Comparison of ENCODE assay signal across 16 cellular contexts in genomic region chr2:213237787-213238186, GRCh38. TPM values are rescaled to one million over a fixed set of nuclear protein-coding genes. Genes with fewer than 3 reads are reported as not detected.
DNase-seq lines count a peak whose midpoint lies in the region; ATAC-seq, FAIRE-seq and TF ChIP-seq lines count a peak whose summit lies in the region.
"Had no signal": no experiment of that assay in that cellular context is flagged by ENCODE, and none has a peak within 500 bp of the region (broad histone marks: within the 10 kb centered on the region; RNA-seq: fewer than 3 reads in every experiment).

No MANE protein-coding gene starts in this region.

- no peak for TF ChIP-seq CTCF in CD8-positive, alpha-beta T cell (IDR thresholded peaks at IDR 0.05)
- no peak for TF ChIP-seq CTCF in HCT116 (IDR thresholded peaks at IDR 0.05 in 2 of 3, conservative IDR thresholded peaks at IDR 0.05 in 1 of 3; ENCODE audit: borderline replicate concordance in 1 of 3, insufficient read depth in 1 of 3, low read depth in 2 of 3, low read length in 2 of 3)

- H3K36me3 ChIP-seq in CD8-positive, alpha-beta T cell (ENCODE audit: insufficient read depth, low read length), result no peaks in the 10 kb centered on the region
- H3K36me3 ChIP-seq in HCT116 (ENCODE audit: control insufficient read depth in 1 of 2, insufficient read depth in 2 of 2, low read length in 2 of 2), result no peaks in the 10 kb centered on the region

- no peaks in the 10 kb centered on the region for H3K9me3 ChIP-seq in CD8-positive, alpha-beta T cell (ENCODE audit: low read length)
- H3K9me3 ChIP-seq in HCT116 (ENCODE audit: control insufficient read depth in 1 of 2, insufficient read depth in 1 of 2, low read depth in 1 of 2, low read length in 2 of 2), result no peaks in the 10 kb centered on the region

- TF ChIP-seq POLR2A in HCT116 (IDR thresholded peaks at IDR 0.05; ENCODE audit: borderline replicate concordance, extremely low read depth, insufficient read depth, insufficient read length), result no peak

- H3K27ac ChIP-seq in CD8-positive, alpha-beta T cell (ENCODE audit: low read depth, low read length), result no peak overlapping the region
- H3K27ac ChIP-seq in HCT116 (ENCODE audit: low read depth, low read length) (no peak overlapping the region), caudate nucleus (ENCODE audit: low read depth, low read length) (no peak overlapping the region)
- H3K27ac ChIP-seq: VCaP had no signal

- no peaks in the 10 kb centered on the region for H3K27me3 ChIP-seq in CD8-positive, alpha-beta T cell (ENCODE audit: insufficient read depth, low read length)
- no peaks in the 10 kb centered on the region for H3K27me3 ChIP-seq in HCT116 (ENCODE audit: insufficient read depth, low read length)

- H4K20me1 ChIP-seq in HCT116 (ENCODE audit: insufficient read depth), result no peaks in the 10 kb centered on the region

- BruUV-seq in HCT116 (replicated peaks; lab: Mats Ljungman, UMichigan), result no TSS peak

- no peak for DNase-seq in CD8-positive, alpha-beta T cell
- DNase-seq in HCT116 (ENCODE audit: low read depth, low spot score) (no peak), myocyte (ENCODE audit: low read depth) (peak; percentile 14), RCC 7860 (ENCODE audit: low spot score) (no peak), caudate nucleus (lab: John Stamatoyannopoulos, UW) (no peak), ureter (ENCODE audit: low spot score) (no peak)
- DNase-seq in activated naive CD8-positive, alpha-beta T cell treated with anti-CD3 and anti-CD28 coated beads for 36 hours, result no peak
- DNase-seq in effector CD8-positive, alpha-beta T cell (lab: John Stamatoyannopoulos, UW), result no peak
- DNase-seq: DMS79 treated with DMSO at 0.1 percent for 48 hours, Kasumi-1, NCI-H187, SIG-M5 had no signal

- H3K9me2 ChIP-seq in HCT116 (ENCODE audit: insufficient read depth), result no peaks in the 10 kb centered on the region

- intact Hi-C loops in CD8-positive, alpha-beta T cell (cut with DNase I, micrococcal nuclease), result loop anchor here (2.0 to 5.0 kb wide), 2 partner anchors 85 to 87 kb away; partner anchors contain the start of gene IKZF2 (in 2 of the 2)
- intact Hi-C loops in HCT116 (cut with micrococcal nuclease), result no loop called here

- POLR2A ChIA-PET in CD8-positive, alpha-beta T cell (lab: Charles Lee), result no interaction called here
- POLR2A ChIA-PET in HCT116 (lab: Charles Lee), result no interaction called here

- H3K4me2 ChIP-seq in HCT116 (ENCODE audit: low read length), result no peak overlapping the region

- no peak overlapping the region for H3K4me3 ChIP-seq in CD8-positive, alpha-beta T cell (ENCODE audit: low read depth, low read length)
- H3K4me3 ChIP-seq in HCT116 (replicated peaks in 1 of 2; ENCODE audit: low read depth in 1 of 2, low read length in 2 of 2), result no peak overlapping the region

- CTCF ChIA-PET in CD8-positive, alpha-beta T cell (lab: Charles Lee), result no interaction called here
- CTCF ChIA-PET in HCT116 (lab: Charles Lee), result no interaction called here

- no peaks in the 10 kb centered on the region for H3K79me2 ChIP-seq in HCT116 (ENCODE audit: insufficient read depth, low read length)

- H3K4me1 ChIP-seq in CD8-positive, alpha-beta T cell (ENCODE audit: insufficient read depth, low read length), result peaks cover 5% of the 10 kb centered on the region
- H3K4me1 ChIP-seq in HCT116 (ENCODE audit: control insufficient read depth in 1 of 2, insufficient read depth in 2 of 2, low read length in 2 of 2), result peaks cover 10 to 16% of the 10 kb centered on the region in 2 experiments; a peak in 3 of 4 replicates

- H3K27ac Mint-ChIP-seq in CD8-positive, alpha-beta T cell, result peak overlapping the region; percentile 72
- peak overlapping the region; percentile 77 for H3K27ac Mint-ChIP-seq in activated naive CD8-positive, alpha-beta T cell treated with anti-CD3 and anti-CD28 coated beads for 36 hours
- H3K27ac Mint-ChIP-seq: progenitor cell of endocrine pancreas had no signal

- H3K36me3 Mint-ChIP-seq in CD8-positive, alpha-beta T cell, result no peaks in the 10 kb centered on the region
- H3K36me3 Mint-ChIP-seq in activated naive CD8-positive, alpha-beta T cell treated with anti-CD3 and anti-CD28 coated beads for 36 hours, result no peaks in the 10 kb centered on the region

- TF ChIP-seq RAD21 in HCT116 (IDR thresholded peaks at IDR 0.05; ENCODE audit: low read depth), result no peak

- ATAC-seq in CD8-positive, alpha-beta T cell, result no peak
- no peak for ATAC-seq in HCT116

- peaks cover 3% of the 10 kb centered on the region for H3K27me3 Mint-ChIP-seq in CD8-positive, alpha-beta T cell (ENCODE audit: low read depth)
- H3K27me3 Mint-ChIP-seq in activated naive CD8-positive, alpha-beta T cell treated with anti-CD3 and anti-CD28 coated beads for 36 hours, result peaks cover 29% of the 10 kb centered on the region

- H2AFZ ChIP-seq in HCT116 (ENCODE audit: low read depth, low read length, poor library complexity, severe bottlenecking), result peak overlapping the region; percentile 2

- H3K4me3 Mint-ChIP-seq in CD8-positive, alpha-beta T cell, result peak overlapping the region; percentile 68
- H3K4me3 Mint-ChIP-seq in activated naive CD8-positive, alpha-beta T cell treated with anti-CD3 and anti-CD28 coated beads for 36 hours, result peak overlapping the region; percentile 63

- H3K4me1 Mint-ChIP-seq in CD8-positive, alpha-beta T cell (ENCODE audit: low read depth), result peaks cover 47% of the 10 kb centered on the region
- H3K4me1 Mint-ChIP-seq in activated naive CD8-positive, alpha-beta T cell treated with anti-CD3 and anti-CD28 coated beads for 36 hours, result peaks cover 38% of the 10 kb centered on the region

- RAD21 ChIA-PET in HCT116 (lab: Charles Lee; ENCODE audit: low non-redundant PET in 1 of 2, low total read pairs in 2 of 2, uncharacterized antibody in 2 of 2, unreplicated experiment in 2 of 2), result no interaction called here

- no peak overlapping the region for H3K9ac ChIP-seq in HCT116 (ENCODE audit: low read length)

- no peaks in the 10 kb centered on the region for H3K9me3 Mint-ChIP-seq in CD8-positive, alpha-beta T cell
- H3K9me3 Mint-ChIP-seq in activated naive CD8-positive, alpha-beta T cell treated with anti-CD3 and anti-CD28 coated beads for 36 hours, result no peaks in the 10 kb centered on the region

- FAIRE-seq in RCC 7860 (lab: Jason Lieb, UNC), result no peak
- FAIRE-seq: islet of Langerhans, urothelium cell line had no signal

TF ChIP-seq in HCT116, 20 proteins besides CTCF, POLR2A, EP300 and RAD21:
- TF ChIP-seq FOSL1 (IDR thresholded peaks at IDR 0.05; ENCODE audit: low read depth) (no peak), CEBPB (IDR thresholded peaks at IDR 0.05; ENCODE audit: low read depth) (no peak), SP1 (IDR thresholded peaks at IDR 0.05; ENCODE audit: low read depth) (no peak), MAX (IDR thresholded peaks at IDR 0.05) (no peak), ELF1 (IDR thresholded peaks at IDR 0.05; ENCODE audit: borderline replicate concordance, low read depth) (no peak), TCF7L2 (IDR thresholded peaks at IDR 0.05; ENCODE audit: borderline replicate concordance, extremely low read depth, insufficient read depth, insufficient read length) (no peak), EGR1 (IDR thresholded peaks at IDR 0.05; ENCODE audit: low read depth) (no peak), ATF3 (IDR thresholded peaks at IDR 0.05) (no peak), POLR2AphosphoS5 (IDR thresholded peaks at IDR 0.05; ENCODE audit: low read depth, low read length) (no peak), ZNF274 (IDR thresholded peaks at IDR 0.05; ENCODE audit: low read depth, low read length) (no peak), YY1 (IDR thresholded peaks at IDR 0.05; ENCODE audit: extremely low read depth, insufficient replicate concordance, low read depth, low read length) (no peak), EZH2phosphoT487 (IDR thresholded peaks at IDR 0.05; ENCODE audit: borderline replicate concordance) (no peak), REST (IDR thresholded peaks at IDR 0.05; ENCODE audit: low read depth) (no peak), EZH2 (IDR thresholded peaks at IDR 0.05) (no peak), SRF (IDR thresholded peaks at IDR 0.05; ENCODE audit: low read depth) (no peak), CBX3 (IDR thresholded peaks at IDR 0.05; ENCODE audit: low read depth) (no peak)

RNA-seq across cellular contexts. Expression of gene SPAG16, which starts 46.5 kb away (rescaled TPM):
- total RNA-seq in CD8-positive, alpha-beta T cell, result 1 to 10 TPM; 3.7 to 4.6 TPM
- 0.30 TPM for total RNA-seq in HCT116 (2021; ENCODE audit: unreplicated experiment)
- polyA plus RNA-seq in HCT116 (2012), result not detected in 2 replicates
- total RNA-seq in activated naive CD8-positive, alpha-beta T cell treated with anti-CD3 and anti-CD28 coated beads for 36 hours, result 10 to 100 TPM in 1 of 2 experiments, 1 to 10 TPM in 1; 9.9 to 11.6 TPM
- total RNA-seq in myocyte, result 22.6 and 27.8 TPM in 2 replicates
- 15.5 TPM for polyA plus RNA-seq in myocyte (2012)
- total RNA-seq in ureter, result 63.2 TPM
